In genomic region chr9:126722252-126722921, GRCh38 we compare ENCODE assay signal across 8 cellular contexts.
DNase-seq lines count a peak whose midpoint lies in the region; ATAC-seq lines count a peak whose summit lies in the region.

No MANE protein-coding gene starts in this region.

- peak; percentile 73 for ATAC-seq in GM21737 (IDR thresholded peaks at IDR 0.05; ENCODE audit: unreplicated experiment)

- DNase-seq in EL (peak; percentile 76), Kasumi-1 (lab: John Stamatoyannopoulos, UW) (peak; percentile 63 to 71), T-helper 9 cell (peak; percentile 87), astrocyte of the hippocampus (ENCODE audit: low read depth, low spot score) (peak; percentile 89), iPS-NIHi7 (ENCODE audit: extremely low spot score) (peak; percentile 83), DMS79 treated with DMSO at 0.1 percent for 48 hours (lab: John Stamatoyannopoulos, UW) (no peak)
- DNase-seq in stimulated activated CD4-positive, alpha-beta T cell treated with anti-CD3 and anti-CD28 coated beads, Interleukin-12 subunit alpha, Interleukin-12 subunit beta, amount 100 ng/mL, for 48 hours (ENCODE audit: low read depth in 2 of 3, low spot score in 1 of 3): peak; percentile 77 to 91 (median 85)
